Comparison of ENCODE assay signal across 10 cellular contexts in genomic region chr11:34650528-34650927, GRCh38. TPM values are rescaled to one million over a fixed set of nuclear protein-coding genes. Genes with fewer than 3 reads are reported as not detected.
DNase-seq lines count a peak whose midpoint lies in the region; ATAC-seq and TF ChIP-seq lines count a peak whose summit lies in the region.
"Had no signal": no experiment of that assay in that cellular context is flagged by ENCODE, and none has a peak within 500 bp of the region (broad histone marks: within the 10 kb centered on the region; RNA-seq: fewer than 3 reads in every experiment).

No MANE protein-coding gene starts in this region.

- peak overlapping the region; percentile 48 for H3K4me3 Mint-ChIP-seq in CD8-positive, alpha-beta T cell
- H3K4me3 Mint-ChIP-seq in GM23338 = no peak overlapping the region
- peak overlapping the region; percentile 52 for H3K4me3 Mint-ChIP-seq in activated naive CD4-positive, alpha-beta T cell treated with anti-CD3 and anti-CD28 coated beads, Interleukin-2, amount 10 ng/mL, durations not matched to agents 7 days and 5 days

- H3K27me3 ChIP-seq in CD8-positive, alpha-beta T cell (ENCODE audit: insufficient read depth, low read length) = no peaks in the 10 kb centered on the region
- H3K27me3 ChIP-seq in GM23338 (ENCODE audit: insufficient read depth) = no peaks in the 10 kb centered on the region

- H3K4me1 Mint-ChIP-seq in CD8-positive, alpha-beta T cell (ENCODE audit: low read depth) = peaks cover 47% of the 10 kb centered on the region
- H3K4me1 Mint-ChIP-seq in GM23338 = peaks cover 35% of the 10 kb centered on the region
- peaks cover 23% of the 10 kb centered on the region for H3K4me1 Mint-ChIP-seq in activated naive CD4-positive, alpha-beta T cell treated with anti-CD3 and anti-CD28 coated beads, Interleukin-2, amount 10 ng/mL, durations not matched to agents 7 days and 5 days

- H4K20me1 ChIP-seq in GM23338 (replicated peaks; ENCODE audit: insufficient read depth) = no peaks in the 10 kb centered on the region

- H3K27me3 Mint-ChIP-seq in CD8-positive, alpha-beta T cell (ENCODE audit: low read depth) = peaks cover 29% of the 10 kb centered on the region
- peaks cover 1% of the 10 kb centered on the region for H3K27me3 Mint-ChIP-seq in GM23338 (ENCODE audit: insufficient read depth, low read depth, poor library complexity)
- H3K27me3 Mint-ChIP-seq in activated naive CD4-positive, alpha-beta T cell treated with anti-CD3 and anti-CD28 coated beads, Interleukin-2, amount 10 ng/mL, durations not matched to agents 7 days and 5 days = peaks cover 61% of the 10 kb centered on the region

- no peaks in the 10 kb centered on the region for H3K9me3 Mint-ChIP-seq in CD8-positive, alpha-beta T cell
- H3K9me3 Mint-ChIP-seq in GM23338 = 0 out of 3 replicates have a peak, but pooled peaks cover 3% of the 10 kb centered on the region
- no peaks in the 10 kb centered on the region for H3K9me3 Mint-ChIP-seq in activated naive CD4-positive, alpha-beta T cell treated with anti-CD3 and anti-CD28 coated beads, Interleukin-2, amount 10 ng/mL, durations not matched to agents 7 days and 5 days

- H3K4me3 ChIP-seq in CD8-positive, alpha-beta T cell (ENCODE audit: low read depth, low read length) = no peak overlapping the region
- H3K4me3 ChIP-seq in GM23338 = no peak overlapping the region

- H2AFZ ChIP-seq in GM23338 = peak overlapping the region; percentile 63; the same call in 1 of the 2 replicates

- ATAC-seq in CD8-positive, alpha-beta T cell = peak; percentile 91
- ATAC-seq in GM23338 = no peak

- intact Hi-C loops in CD8-positive, alpha-beta T cell (cut with DNase I, micrococcal nuclease) = loop anchor here (1.0 to 10.0 kb wide), 4 partner anchors 212 to 1637 kb away; partner anchors contain the start of genes APIP (in 1 of the 2), CAT (in 1 of the 2), COMMD9 (in 1 of the 2) and PDHX (in 1 of the 2)

- POLR2A ChIA-PET in CD8-positive, alpha-beta T cell (lab: Charles Lee) = interaction anchor here (0.9 to 1.1 kb wide), 3 partner anchors 8 to 22 kb away, joined by 3 read pairs; no protein-coding TSS in a partner anchor

- peaks cover 46% of the 10 kb centered on the region for H3K4me1 ChIP-seq in CD8-positive, alpha-beta T cell (ENCODE audit: insufficient read depth, low read length)
- H3K4me1 ChIP-seq in GM23338 (ENCODE audit: insufficient read depth) = peaks cover 30% of the 10 kb centered on the region

- H3K36me3 ChIP-seq in CD8-positive, alpha-beta T cell (ENCODE audit: insufficient read depth, low read length) = no peaks in the 10 kb centered on the region
- H3K36me3 ChIP-seq in GM23338 (ENCODE audit: insufficient read depth) = no peaks in the 10 kb centered on the region

- no peak overlapping the region for H3K4me2 ChIP-seq in GM23338

- CTCF ChIA-PET in CD8-positive, alpha-beta T cell (lab: Charles Lee) = interaction anchor here (0.7 to 1.8 kb wide), 4 partner anchors 11 to 526 kb away, joined by 3 to 9 read pairs (median 3); no protein-coding TSS in a partner anchor
- CTCF ChIA-PET in activated naive CD4-positive, alpha-beta T cell treated with anti-CD3 and anti-CD28 coated beads, Interleukin-2, amount 10 ng/mL, durations not matched to agents 7 days and 5 days (lab: Charles Lee) = interaction anchor here (0.9 to 1.0 kb wide), 2 partner anchors 26 to 64 kb away, joined by 3 to 5 read pairs; no protein-coding TSS in a partner anchor

- peaks cover 10% of the 10 kb centered on the region; the same call in 1 of the 2 replicates for H3K9me2 ChIP-seq in GM23338 (ENCODE audit: insufficient read depth)

- H3K27ac Mint-ChIP-seq in CD8-positive, alpha-beta T cell = peak overlapping the region; percentile 78
- H3K27ac Mint-ChIP-seq in GM23338 = no peak overlapping the region
- peak overlapping the region; percentile 50 for H3K27ac Mint-ChIP-seq in activated naive CD4-positive, alpha-beta T cell treated with anti-CD3 and anti-CD28 coated beads, Interleukin-2, amount 10 ng/mL, durations not matched to agents 7 days and 5 days

- peak; percentile 49 to 88 (median 67) for DNase-seq in CD8-positive, alpha-beta T cell
- DNase-seq in GM23338 (ENCODE audit: low spot score) (no peak), NOMO-1 (lab: John Stamatoyannopoulos, UW; ENCODE audit: unreplicated experiment in 2 of 2) (peak; percentile 10 to 30), NCI-H526 treated with DMSO at 0.1 percent for 48 hours (lab: John Stamatoyannopoulos, UW) (no peak), globus pallidus (ENCODE audit: low spot score) (no peak), OCI-M1 (lab: John Stamatoyannopoulos, UW) (no peak)
- DNase-seq in activated naive CD4-positive, alpha-beta T cell treated with anti-CD3 and anti-CD28 coated beads, Interleukin-2, amount 10 ng/mL, durations not matched to agents 7 days and 5 days = peak; percentile 81
- DNase-seq in stimulated activated CD4-positive, alpha-beta T cell treated with anti-CD3 and anti-CD28 coated beads, Interleukin-1b, Interleukin-23, amount 100 ng/mL, for 48 hours = peak; percentile 92
- DNase-seq: DND-41 had no signal

- no peak overlapping the region for H3K27ac ChIP-seq in CD8-positive, alpha-beta T cell (ENCODE audit: low read depth, low read length)
- no peak overlapping the region for H3K27ac ChIP-seq in GM23338 (ENCODE audit: low read depth)

- no peaks in the 10 kb centered on the region for H3K79me2 ChIP-seq in GM23338 (replicated peaks; ENCODE audit: insufficient read depth)

- H3K9me3 ChIP-seq in CD8-positive, alpha-beta T cell (ENCODE audit: low read length) = no peaks in the 10 kb centered on the region

- H3K36me3 Mint-ChIP-seq in CD8-positive, alpha-beta T cell = no peaks in the 10 kb centered on the region
- no peaks in the 10 kb centered on the region for H3K36me3 Mint-ChIP-seq in GM23338 (ENCODE audit: low read depth)
- no peaks in the 10 kb centered on the region for H3K36me3 Mint-ChIP-seq in activated naive CD4-positive, alpha-beta T cell treated with anti-CD3 and anti-CD28 coated beads, Interleukin-2, amount 10 ng/mL, durations not matched to agents 7 days and 5 days

- H3F3A ChIP-seq in GM23338 (replicated peaks; ENCODE audit: low read depth) = no peaks in the 10 kb centered on the region

- no peak for TF ChIP-seq CTCF in CD8-positive, alpha-beta T cell (IDR thresholded peaks at IDR 0.05)
- no peak for TF ChIP-seq CTCF in GM23338 (conservative IDR thresholded peaks at IDR 0.05; ENCODE audit: low read depth in 2 of 2)

TF ChIP-seq in GM23338, 12 proteins besides CTCF, POLR2A, EP300 and RAD21 (continues in another document):
- TF ChIP-seq ZNF114 (CRISPR knock-in tag; IDR thresholded peaks at IDR 0.05) (no peak), EZH2 (IDR thresholded peaks at IDR 0.05; ENCODE audit: low read depth, unreplicated experiment) (no peak), ETS1 (IDR thresholded peaks at IDR 0.05) (no peak)

RNA-seq across cellular contexts. Expression of gene EHF, which starts 29.6 kb away (rescaled TPM):
- not detected for total RNA-seq in CD8-positive, alpha-beta T cell
- total RNA-seq in GM23338 (2014; rRNA removed; shearing (Covaris generic)) = not detected in 2 replicates
- polyA plus RNA-seq in GM23338 (2016; fragmentation: Nextera tagmentation; extraction: Ambion mirVana) = not detected in 2 replicates
- total RNA-seq: dermis microvascular lymphatic vessel endothelial cell had no signal

Comparison
In these comparisons a context has a peak if more than half of its experiments do, and no peak if none do; other contexts are left out.
1. DNase-seq: peak in CD8-positive, alpha-beta T cell (7 of 7), NOMO-1 (2 of 2), activated naive CD4-positive, alpha-beta T cell treated with anti-CD3 and anti-CD28 coated beads, Interleukin-2, amount 10 ng/mL, durations not matched to agents 7 days and 5 days (single experiment) and stimulated activated CD4-positive, alpha-beta T cell treated with anti-CD3 and anti-CD28 coated beads, Interleukin-1b, Interleukin-23, amount 100 ng/mL, for 48 hours (single experiment); none in GM23338 (single experiment), NCI-H526 treated with DMSO at 0.1 percent for 48 hours (single experiment), globus pallidus (single experiment) and OCI-M1 (single experiment).